ENCODE assay signal across 10 cellular contexts in genomic region chr19:39131255-39131755, GRCh38. TPM values are rescaled to one million over a fixed set of nuclear protein-coding genes. Genes with fewer than 3 reads are reported as not detected.
A peak's percentile ranks its signal among the peaks of the same experiment; 100 is the strongest.
DNase-seq lines count a peak whose midpoint lies in the region; ATAC-seq and TF ChIP-seq lines count a peak whose summit lies in the region.
"Had no signal": no experiment of that assay in that cellular context is flagged by ENCODE, and none has a peak within 500 bp of the region (broad histone marks: within the 10 kb centered on the region; RNA-seq: fewer than 3 reads in every experiment).

No MANE protein-coding gene starts in this region.

- intact Hi-C loops in activated CD4-positive, alpha-beta T cell treated with anti-CD3 and anti-CD28 coated beads for 36 hours (cut with DNase I, micrococcal nuclease): no loop called here
- intact Hi-C loops in activated CD4-positive, alpha-beta T cell treated with anti-CD3 and anti-CD28 coated beads, Interleukin-2, amount 10 ng/mL, durations not matched to agents 24 days and 14 days (cut with micrococcal nuclease): no loop called here
- intact Hi-C loops in activated CD8-positive, alpha-beta T cell treated with anti-CD3 and anti-CD28 coated beads for 36 hours (cut with micrococcal nuclease): no loop called here

- H3K36me3 Mint-ChIP-seq in activated CD4-positive, alpha-beta T cell treated with anti-CD3 and anti-CD28 coated beads for 36 hours (ENCODE audit: low read depth): no peaks in the 10 kb centered on the region
- H3K36me3 Mint-ChIP-seq in activated CD4-positive, alpha-beta T cell treated with anti-CD3 and anti-CD28 coated beads, Interleukin-2, amount 10 ng/mL, durations not matched to agents 24 days and 14 days (ENCODE audit: low read depth): peaks cover 3% of the 10 kb centered on the region
- H3K36me3 Mint-ChIP-seq in type B pancreatic cell: no peaks in the 10 kb centered on the region
- no peaks in the 10 kb centered on the region for H3K36me3 Mint-ChIP-seq in activated CD8-positive, alpha-beta T cell treated with anti-CD3 and anti-CD28 coated beads for 36 hours (ENCODE audit: low read depth)

- peaks cover 35% of the 10 kb centered on the region for H3K4me1 Mint-ChIP-seq in activated CD4-positive, alpha-beta T cell treated with anti-CD3 and anti-CD28 coated beads for 36 hours
- peaks cover 23% of the 10 kb centered on the region for H3K4me1 Mint-ChIP-seq in activated CD4-positive, alpha-beta T cell treated with anti-CD3 and anti-CD28 coated beads, Interleukin-2, amount 10 ng/mL, durations not matched to agents 24 days and 14 days
- H3K4me1 Mint-ChIP-seq in type B pancreatic cell (ENCODE audit: unreplicated experiment): peaks cover 66% of the 10 kb centered on the region
- peaks cover 33% of the 10 kb centered on the region for H3K4me1 Mint-ChIP-seq in activated CD8-positive, alpha-beta T cell treated with anti-CD3 and anti-CD28 coated beads for 36 hours (ENCODE audit: low read depth)

- H3K27ac Mint-ChIP-seq in activated CD4-positive, alpha-beta T cell treated with anti-CD3 and anti-CD28 coated beads for 36 hours: peak overlapping the region; percentile 28
- H3K27ac Mint-ChIP-seq in activated CD4-positive, alpha-beta T cell treated with anti-CD3 and anti-CD28 coated beads, Interleukin-2, amount 10 ng/mL, durations not matched to agents 24 days and 14 days: no peak overlapping the region
- H3K27ac Mint-ChIP-seq in type B pancreatic cell: peak overlapping the region; percentile 85
- H3K27ac Mint-ChIP-seq in activated CD8-positive, alpha-beta T cell treated with anti-CD3 and anti-CD28 coated beads for 36 hours: no peak overlapping the region

- H3K4me3 ChIP-seq in mesodermal cell (ENCODE audit: extremely low read depth, insufficient read depth, low read length, poor library complexity, severe bottlenecking): no peak overlapping the region

- CTCF ChIA-PET in activated CD4-positive, alpha-beta T cell treated with anti-CD3 and anti-CD28 coated beads for 36 hours (lab: Charles Lee): no interaction called here
- CTCF ChIA-PET in activated CD8-positive, alpha-beta T cell treated with anti-CD3 and anti-CD28 coated beads for 36 hours (lab: Charles Lee): no interaction called here

- no peaks in the 10 kb centered on the region for H3K9me3 ChIP-seq in mesodermal cell (ENCODE audit: control insufficient read depth, low read length)

- H3K9me3 Mint-ChIP-seq in activated CD4-positive, alpha-beta T cell treated with anti-CD3 and anti-CD28 coated beads for 36 hours (ENCODE audit: low read depth): no peaks in the 10 kb centered on the region
- no peaks in the 10 kb centered on the region for H3K9me3 Mint-ChIP-seq in activated CD4-positive, alpha-beta T cell treated with anti-CD3 and anti-CD28 coated beads, Interleukin-2, amount 10 ng/mL, durations not matched to agents 24 days and 14 days
- no peaks in the 10 kb centered on the region for H3K9me3 Mint-ChIP-seq in type B pancreatic cell
- H3K9me3 Mint-ChIP-seq in activated CD8-positive, alpha-beta T cell treated with anti-CD3 and anti-CD28 coated beads for 36 hours: no peaks in the 10 kb centered on the region

- TF ChIP-seq CTCF in type B pancreatic cell (conservative IDR thresholded peaks at IDR 0.05): no peak
- no peak for TF ChIP-seq CTCF in activated CD8-positive, alpha-beta T cell treated with anti-CD3 and anti-CD28 coated beads for 36 hours (IDR thresholded peaks at IDR 0.05)

- no peaks in the 10 kb centered on the region for H3K27me3 Mint-ChIP-seq in activated CD4-positive, alpha-beta T cell treated with anti-CD3 and anti-CD28 coated beads for 36 hours
- no peaks in the 10 kb centered on the region for H3K27me3 Mint-ChIP-seq in activated CD4-positive, alpha-beta T cell treated with anti-CD3 and anti-CD28 coated beads, Interleukin-2, amount 10 ng/mL, durations not matched to agents 24 days and 14 days
- H3K27me3 Mint-ChIP-seq in type B pancreatic cell: no peaks in the 10 kb centered on the region
- H3K27me3 Mint-ChIP-seq in activated CD8-positive, alpha-beta T cell treated with anti-CD3 and anti-CD28 coated beads for 36 hours: no peaks in the 10 kb centered on the region

- DNase-seq in activated CD4-positive, alpha-beta T cell treated with anti-CD3 and anti-CD28 coated beads for 36 hours: no peak
- DNase-seq in activated CD4-positive, alpha-beta T cell treated with anti-CD3 and anti-CD28 coated beads, Interleukin-2, amount 10 ng/mL, durations not matched to agents 24 days and 14 days: no peak
- DNase-seq in dermis blood vessel endothelial cell: peak; percentile 65
- no peak for DNase-seq in type B pancreatic cell (ENCODE audit: extremely low spot score, unreplicated experiment)
- no peak for DNase-seq in stimulated activated CD4-positive, alpha-beta T cell treated with anti-CD3 and anti-CD28 coated beads, Interleukin-4, amount 100 ng/mL, for 24 hours
- DNase-seq in GM19238 (ENCODE audit: insufficient read length, low spot score): no peak
- DNase-seq in activated CD8-positive, alpha-beta T cell treated with anti-CD3 and anti-CD28 coated beads for 36 hours: no peak
- DNase-seq: activated CD4-positive, alpha-beta T cell treated with anti-CD3 and anti-CD28 coated beads for 4 hours; NCI-H187 had no signal

- no peak overlapping the region for H3K4me3 Mint-ChIP-seq in activated CD4-positive, alpha-beta T cell treated with anti-CD3 and anti-CD28 coated beads for 36 hours
- no peak overlapping the region for H3K4me3 Mint-ChIP-seq in activated CD4-positive, alpha-beta T cell treated with anti-CD3 and anti-CD28 coated beads, Interleukin-2, amount 10 ng/mL, durations not matched to agents 24 days and 14 days
- no peak overlapping the region for H3K4me3 Mint-ChIP-seq in type B pancreatic cell
- no peak overlapping the region for H3K4me3 Mint-ChIP-seq in activated CD8-positive, alpha-beta T cell treated with anti-CD3 and anti-CD28 coated beads for 36 hours

- H3K27ac ChIP-seq in mesodermal cell (ENCODE audit: low read depth, low read length, severe bottlenecking): peak overlapping the region; percentile 10

- WGBS in mesodermal cell (ENCODE audit: insufficient coverage in 2 of 2), 2 experiments: 76 to 81% methylated on average over 8 to 13 of the region's 18 CpGs

- ATAC-seq in activated CD4-positive, alpha-beta T cell treated with anti-CD3 and anti-CD28 coated beads for 36 hours: no peak
- ATAC-seq in activated CD8-positive, alpha-beta T cell treated with anti-CD3 and anti-CD28 coated beads for 36 hours: no peak

- POLR2A ChIA-PET in activated CD4-positive, alpha-beta T cell treated with anti-CD3 and anti-CD28 coated beads for 36 hours (lab: Charles Lee): no interaction called here
- POLR2A ChIA-PET in activated CD8-positive, alpha-beta T cell treated with anti-CD3 and anti-CD28 coated beads for 36 hours (lab: Charles Lee): no interaction called here

- H3K4me1 ChIP-seq in mesodermal cell (ENCODE audit: control insufficient read depth, insufficient read depth, low read length, poor library complexity, severe bottlenecking): peaks cover 47% of the 10 kb centered on the region

- H3K36me3 ChIP-seq in mesodermal cell (ENCODE audit: control insufficient read depth, insufficient read depth, low read length): peaks cover 7% of the 10 kb centered on the region

RNA-seq across cellular contexts. Expression of gene PAK4, which starts 5.7 kb away (rescaled TPM):
- total RNA-seq in activated CD4-positive, alpha-beta T cell treated with anti-CD3 and anti-CD28 coated beads for 36 hours: 10 to 100 TPM; 14.2 to 22.6 TPM
- total RNA-seq in activated CD4-positive, alpha-beta T cell treated with anti-CD3 and anti-CD28 coated beads, Interleukin-2, amount 10 ng/mL, durations not matched to agents 24 days and 14 days: 14.8 and 16.9 TPM in 2 replicates
- 5.8 and 17.4 TPM in 2 replicates for total RNA-seq in dermis blood vessel endothelial cell
- 58.9 TPM for polyA plus RNA-seq in mesodermal cell (2013, experiment 1 of 2)
- 56.3 TPM for polyA plus RNA-seq in mesodermal cell (2013, experiment 2 of 2)
- 52.1 and 64.3 TPM in 2 replicates for total RNA-seq in type B pancreatic cell (ENCODE audit: low replicate concordance)
- 10 to 100 TPM in 1 of 2 experiments, 1 to 10 TPM in 1; 9.8 to 11.5 TPM for total RNA-seq in activated CD8-positive, alpha-beta T cell treated with anti-CD3 and anti-CD28 coated beads for 36 hours

RNA-seq across cellular contexts. Expression of gene ACP7, which starts 47.1 kb away (rescaled TPM):
- total RNA-seq in activated CD4-positive, alpha-beta T cell treated with anti-CD3 and anti-CD28 coated beads for 36 hours: not detected
- not detected in 2 replicates for total RNA-seq in activated CD4-positive, alpha-beta T cell treated with anti-CD3 and anti-CD28 coated beads, Interleukin-2, amount 10 ng/mL, durations not matched to agents 24 days and 14 days
- total RNA-seq in dermis blood vessel endothelial cell: 0.19 TPM in 1 of 2 replicates, not detected in the other
- polyA plus RNA-seq in mesodermal cell (2013, experiment 1 of 2): not detected
- polyA plus RNA-seq in mesodermal cell (2013, experiment 2 of 2): not detected
- 0.29 and 0.31 TPM in 2 replicates for total RNA-seq in type B pancreatic cell (ENCODE audit: low replicate concordance)
- total RNA-seq in activated CD8-positive, alpha-beta T cell treated with anti-CD3 and anti-CD28 coated beads for 36 hours: not detected

Comparison
In these comparisons a context has a peak if more than half of its experiments do, and no peak if none do; other contexts are left out.
1. H3K27ac Mint-ChIP-seq: peak in activated CD4-positive, alpha-beta T cell treated with anti-CD3 and anti-CD28 coated beads for 36 hours (single experiment) and type B pancreatic cell (single experiment); none in activated CD4-positive, alpha-beta T cell treated with anti-CD3 and anti-CD28 coated beads, Interleukin-2, amount 10 ng/mL, durations not matched to agents 24 days and 14 days (single experiment) and activated CD8-positive, alpha-beta T cell treated with anti-CD3 and anti-CD28 coated beads for 36 hours (single experiment).